ENCODE assay signal across 31 cellular contexts in the genomic region with DNA sequence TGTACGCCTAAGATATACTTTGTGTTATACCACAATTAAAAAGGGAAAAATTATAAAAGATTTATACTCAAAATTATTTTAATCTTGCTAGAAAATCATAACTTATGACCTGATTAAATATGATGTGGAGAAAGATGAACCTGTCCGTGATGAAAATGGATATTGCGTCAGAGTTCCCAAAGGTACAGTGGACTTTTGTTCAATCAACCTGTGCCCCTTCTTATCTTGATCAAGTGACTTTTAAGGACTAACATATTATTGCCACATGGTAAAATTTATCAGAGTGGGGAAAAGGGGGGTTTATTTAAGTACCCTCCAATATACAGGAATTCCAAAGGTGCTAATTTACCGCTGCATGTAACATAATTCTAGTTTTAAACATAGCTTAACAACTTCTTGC. TPM values are rescaled to one million over a fixed set of nuclear protein-coding genes. Genes with fewer than 3 reads are reported as not detected.
"Had no signal": no experiment of that assay in that cellular context is flagged by ENCODE, and none has a peak within 500 bp of the region (broad histone marks: within the 10 kb centered on the region; RNA-seq: fewer than 3 reads in every experiment).

No MANE protein-coding gene starts in this region.

- H3K36me3 ChIP-seq: pancreas, prostate gland, right atrium auricular region, suprapubic skin, tibial artery, transverse colon, upper lobe of right lung, uterus had no signal

- H3K9me3 ChIP-seq: neutrophil, pancreas, prostate gland, right atrium auricular region, spleen, suprapubic skin, testis, tibial artery, transverse colon, upper lobe of right lung, uterus had no signal

- DNase-seq: naive thymus-derived CD8-positive, alpha-beta T cell; nephron progenitor cell; nucleus accumbens; pancreas; retina; spleen; stimulated activated CD4-positive, alpha-beta T cell treated with anti-CD3 and anti-CD28 coated beads, Interleukin-12 subunit alpha, Interleukin-12 subunit beta, amount 100 ng/mL, for 4 hours; stimulated activated CD4-positive, alpha-beta T cell treated with anti-CD3 and anti-CD28 coated beads, Interleukin-1b, Interleukin-23, amount 100 ng/mL, for 48 hours; stimulated activated CD4-positive, alpha-beta T cell treated with anti-CD3 and anti-CD28 coated beads, Interleukin-4, amount 100 ng/mL, for 1 hour; stimulated activated CD4-positive, alpha-beta T cell treated with anti-CD3 and anti-CD28 coated beads, Interleukin-4, amount 100 ng/mL, for 4 hours; stimulated activated CD8-positive, alpha-beta memory T cell treated with anti-CD3 and anti-CD28 coated beads, Interleukin-4, amount 100 ng/mL, for 48 hours; stimulated activated naive CD4-positive, alpha-beta T cell; stimulated activated naive CD8-positive, alpha-beta T cell treated with anti-CD3 and anti-CD28 coated beads, Interleukin-15, amount 100 ng/mL, for 72 hours; stimulated activated naive CD8-positive, alpha-beta T cell treated with anti-CD3 and anti-CD28 coated beads, Interleukin-15, Interleukin-2, amounts not matched to agents 100 U/mL and 50 U/mL, for 24 hours; substantia nigra; testis; tibial artery; transverse colon; upper lobe of right lung; uterus had no signal

- H3K4me2 ChIP-seq: smooth muscle cell had no signal

- H3K27ac ChIP-seq: neutrophil, pancreas, prostate gland, right atrium auricular region, skin epidermis, spleen, suprapubic skin, testis, tibial artery, transverse colon, upper lobe of right lung, uterus had no signal

- H3K4me3 ChIP-seq: pancreas, prostate gland, right atrium auricular region, skin epidermis, smooth muscle cell, spleen, suprapubic skin, testis, tibial artery, transverse colon, upper lobe of right lung, uterus had no signal

- H3K4me1 ChIP-seq: pancreas, prostate gland, right atrium auricular region, spleen, suprapubic skin, testis, tibial artery, upper lobe of right lung, uterus had no signal

- FAIRE-seq: pancreas had no signal

- H3K27me3 ChIP-seq: neutrophil, pancreas, right atrium auricular region, spleen, suprapubic skin, testis, tibial artery, transverse colon, upper lobe of right lung, uterus had no signal

- ATAC-seq: naive thymus-derived CD8-positive, alpha-beta T cell; natural killer cell treated with Interleukin-12 subunit alpha and Interleukin-12 subunit beta and Interleukin-15 and Interleukin-18, amount 100 ng/mL, for 72 hours; pancreas; sciatic nerve; stimulated activated memory B cell treated with anti-CD40 and anti-IgM and Interleukin-4, amounts not matched to agents 10 μg/mL and 1 μg/mL and 100 μg/mL, for 72 hours; stimulated activated naive CD8-positive, alpha-beta T cell treated with anti-CD3 and anti-CD28 coated beads, Interleukin-15, amount 100 ng/mL, for 72 hours; stimulated activated naive CD8-positive, alpha-beta T cell treated with anti-CD3 and anti-CD28 coated beads, Interleukin-15, Interleukin-2, amounts not matched to agents 100 U/mL and 50 U/mL, for 24 hours; upper lobe of right lung had no signal

RNA-seq across cellular contexts. Expression of a gene that starts 39.6 kb away (rescaled TPM):
- total RNA-seq: naive thymus-derived CD8-positive, alpha-beta T cell; osteocyte; pulmonary artery endothelial cell; right atrium auricular region; smooth muscle cell had no signal
- polyA plus RNA-seq: naive thymus-derived CD8-positive, alpha-beta T cell; smooth muscle cell had no signal

RNA-seq across cellular contexts. Expression of a gene that starts 43.9 kb away (rescaled TPM):
- total RNA-seq: osteocyte, pulmonary artery endothelial cell, right atrium auricular region had no signal
- polyA plus RNA-seq: smooth muscle cell had no signal
